22 cellular contexts compared by ENCODE assay signal in genomic region chr1:228316589-228317387, GRCh38.
DNase-seq lines count a peak whose midpoint lies in the region; ATAC-seq, FAIRE-seq and TF ChIP-seq lines count a peak whose summit lies in the region.
"Had no signal": no experiment of that assay in that cellular context is flagged by ENCODE, and none has a peak within 500 bp of the region (broad histone marks: within the 10 kb centered on the region; RNA-seq: fewer than 3 reads in every experiment).

No MANE protein-coding gene starts in this region.

- H3K9me3 ChIP-seq in left ventricle myocardium inferior (replicated peaks) (peaks cover 7% of the 10 kb centered on the region), pancreas (no peaks in the 10 kb centered on the region), aorta (ENCODE audit: control insufficient read depth, low read length) (peaks cover 6% of the 10 kb centered on the region)

- H3K4me3 ChIP-seq in left ventricle myocardium inferior = no peak overlapping the region
- peak overlapping the region in 1 of 4 donors; percentile 17 for H3K4me3 ChIP-seq in pancreas
- no peak overlapping the region for H3K4me3 ChIP-seq in aorta (ENCODE audit: low read length in 2 of 2)
- H3K4me3 ChIP-seq: cardiac muscle cell, GM23338, SJSA1, stomach, tibial nerve had no signal

- intact Hi-C loops in Right ventricle myocardium superior (cut with DNase I) (no loop called here), left ventricle myocardium inferior (cut with micrococcal nuclease) (no loop called here), pancreas (cut with DNase I) (no loop called here), aorta (cut with DNase I) (no loop called here)

- no peak for TF ChIP-seq CTCF in left ventricle myocardium inferior (IDR thresholded peaks at IDR 0.05; ENCODE audit: borderline replicate concordance)
- TF ChIP-seq CTCF in pancreas (IDR thresholded peaks at IDR 0.05) = no peak

- H3K4me1 ChIP-seq in left ventricle myocardium inferior (peaks cover 22% of the 10 kb centered on the region), pancreas (no peaks in the 10 kb centered on the region), aorta (ENCODE audit: control insufficient read depth in 1 of 2, insufficient read depth in 2 of 2, low read length in 2 of 2) (no peaks in the 10 kb centered on the region)
- H3K4me1 ChIP-seq: SJSA1, stomach, tibial nerve had no signal

- ATAC-seq in Right ventricle myocardium superior (ENCODE audit: poor library complexity) = no peak
- no peak for ATAC-seq in pancreas
- no peak for ATAC-seq in aorta (ENCODE audit: low FRiP score)
- no peak for ATAC-seq in HG02678 (IDR thresholded peaks at IDR 0.05; ENCODE audit: unreplicated experiment)
- ATAC-seq in HG02642 (IDR thresholded peaks at IDR 0.05; ENCODE audit: poor library complexity, unreplicated experiment) = no peak
- ATAC-seq: PC-3 had no signal

- no peak overlapping the region for H3K27ac ChIP-seq in left ventricle myocardium inferior (replicated peaks)
- no peak overlapping the region for H3K27ac ChIP-seq in pancreas
- no peak overlapping the region for H3K27ac ChIP-seq in aorta (ENCODE audit: low read depth in 1 of 2, low read length in 2 of 2)
- H3K27ac ChIP-seq: cardiac muscle cell, SJSA1, stomach, tibial nerve, WERI-Rb-1 had no signal

- H3K27me3 ChIP-seq in left ventricle myocardium inferior (ENCODE audit: low read depth) (no peaks in the 10 kb centered on the region), pancreas (no peaks in the 10 kb centered on the region), aorta (ENCODE audit: control insufficient read depth in 1 of 2, insufficient read depth in 2 of 2, low read length in 1 of 2) (no peaks in the 10 kb centered on the region)
- H3K27me3 ChIP-seq: cardiac muscle cell, SJSA1, stomach, tibial nerve had no signal

- 91 to 94% methylated on average over 43 to 47 of the region's 47 CpGs for WGBS in pancreas, 2 donors
- 89 to 96% methylated on average over 38 to 47 of the region's 47 CpGs for WGBS in aorta, 2 donors

- FAIRE-seq in pancreas (lab: Jason Lieb, UNC) = no peak
- FAIRE-seq: endothelial cell of umbilical vein, small intestine had no signal

- DNase-seq in Right ventricle myocardium superior (peak; percentile 31), left ventricle myocardium inferior (no peak), ecto neural progenitor cell (ENCODE audit: low spot score) (peak; percentile 43), pancreas (peak in 5 of 6 donors; percentile 8 to 70 (median 11)), aorta (peak; percentile 29 to 75), NCI-H128 (lab: John Stamatoyannopoulos, UW; ENCODE audit: unreplicated experiment) (no peak)
- DNase-seq: activated CD4-positive, alpha-beta T cell treated with anti-CD3 and anti-CD28 coated beads, Interleukin-2, amount 50 U/mL, for 1 hour; activated gamma-delta T cell; DMS 273 treated with DMSO at 0.1 percent for 48 hours; Kasumi-1; NCI-H2029; PC-3; small intestine; WERI-Rb-1 had no signal

- H3K36me3 ChIP-seq in left ventricle myocardium inferior (peaks cover 78% of the 10 kb centered on the region), pancreas (peaks cover 0 to 5% (median 0%) of the 10 kb centered on the region in 3 donors), aorta (ENCODE audit: control insufficient read depth in 1 of 2, insufficient read depth in 2 of 2, low read length in 1 of 2) (no peaks in the 10 kb centered on the region)
- H3K36me3 ChIP-seq: SJSA1, WERI-Rb-1 had no signal

Comparison
In these comparisons a context has a peak if more than half of its experiments do, and no peak if none do; other contexts are left out.
1. DNase-seq: peak in Right ventricle myocardium superior (single experiment), ecto neural progenitor cell (single experiment), pancreas (5 of 6) and aorta (2 of 2); none in left ventricle myocardium inferior (single experiment) and NCI-H128 (single experiment).